Comparison of ENCODE assay signal across 9 cellular contexts in the genomic region with DNA sequence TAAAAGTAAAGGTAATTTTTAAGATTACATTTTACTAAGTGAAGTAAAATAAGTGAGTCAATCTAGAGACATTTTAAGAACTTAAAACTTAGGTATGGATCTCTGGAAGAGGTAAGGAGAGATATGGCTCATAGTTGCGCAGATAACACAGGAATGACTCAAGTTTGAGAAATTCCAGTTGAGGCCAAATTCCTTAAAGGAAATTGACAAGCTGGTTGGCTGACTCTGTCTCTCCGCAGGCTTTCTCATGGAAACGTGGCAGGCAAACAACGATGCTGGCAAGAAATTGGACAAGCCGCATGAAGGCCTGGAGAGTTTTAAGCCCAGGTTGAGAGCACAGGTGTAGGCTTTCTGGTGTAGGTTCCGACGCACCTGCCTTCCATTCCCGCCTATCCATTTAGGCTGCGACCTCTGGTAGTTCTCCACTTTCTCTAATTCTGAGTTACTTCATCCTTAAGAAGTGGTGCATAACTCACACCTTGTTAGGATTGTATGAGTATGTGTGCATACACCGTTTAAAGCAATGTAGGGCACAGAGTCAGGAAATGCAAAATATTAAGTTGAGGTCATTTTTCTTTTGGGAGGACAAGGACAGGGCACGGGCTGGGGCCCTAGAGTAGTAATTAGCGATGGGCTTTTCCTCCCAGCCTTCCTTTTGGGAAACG. TPM values are rescaled to one million over a fixed set of nuclear protein-coding genes. Genes with fewer than 3 reads are reported as not detected.
DNase-seq lines count a peak whose midpoint lies in the region; ATAC-seq and TF ChIP-seq lines count a peak whose summit lies in the region.
"Had no signal": no experiment of that assay in that cellular context is flagged by ENCODE, and none has a peak within 500 bp of the region (broad histone marks: within the 10 kb centered on the region; RNA-seq: fewer than 3 reads in every experiment).

No MANE protein-coding gene starts in this region.

- CTCF ChIA-PET in activated naive CD4-positive, alpha-beta T cell treated with anti-CD3 and anti-CD28 coated beads, Interleukin-2, amount 10 ng/mL, durations not matched to agents 7 days and 5 days (lab: Charles Lee), result interaction anchor here (3.5 kb wide), 1 partner anchor 8 kb away, joined by 11 read pairs; no protein-coding TSS in a partner anchor

- no peaks in the 10 kb centered on the region for H3K27me3 ChIP-seq in RWPE2 (ENCODE audit: insufficient read depth, poor library complexity, severe bottlenecking)

- no peaks in the 10 kb centered on the region for H3K9me3 Mint-ChIP-seq in osteocyte (ENCODE audit: unreplicated experiment)
- no peaks in the 10 kb centered on the region for H3K9me3 Mint-ChIP-seq in activated naive CD4-positive, alpha-beta T cell treated with anti-CD3 and anti-CD28 coated beads, Interleukin-2, amount 10 ng/mL, durations not matched to agents 7 days and 5 days

- H3K4me1 Mint-ChIP-seq in osteocyte (ENCODE audit: unreplicated experiment), result peaks cover 1% of the 10 kb centered on the region
- no peaks in the 10 kb centered on the region for H3K4me1 Mint-ChIP-seq in activated naive CD4-positive, alpha-beta T cell treated with anti-CD3 and anti-CD28 coated beads, Interleukin-2, amount 10 ng/mL, durations not matched to agents 7 days and 5 days

- TF ChIP-seq CTCF in RWPE2 (IDR thresholded peaks at IDR 0.05; ENCODE audit: poor library complexity, severe bottlenecking), result no peak
- no peak for TF ChIP-seq CTCF in fibroblast of pulmonary artery (IDR thresholded peaks at IDR 0.05; ENCODE audit: low read length, missing control alignments)
- no peak for TF ChIP-seq CTCF in osteocyte (IDR thresholded peaks at IDR 0.05)

- H3K27ac ChIP-seq in RWPE2 (ENCODE audit: poor library complexity, severe bottlenecking), result peak overlapping the region; percentile 79

- peak overlapping the region; percentile 64 for H3K4me3 Mint-ChIP-seq in osteocyte (ENCODE audit: unreplicated experiment)
- H3K4me3 Mint-ChIP-seq in activated naive CD4-positive, alpha-beta T cell treated with anti-CD3 and anti-CD28 coated beads, Interleukin-2, amount 10 ng/mL, durations not matched to agents 7 days and 5 days, result no peak overlapping the region

- H3K27ac Mint-ChIP-seq in osteocyte (ENCODE audit: unreplicated experiment), result no peak overlapping the region
- no peak overlapping the region for H3K27ac Mint-ChIP-seq in activated naive CD4-positive, alpha-beta T cell treated with anti-CD3 and anti-CD28 coated beads, Interleukin-2, amount 10 ng/mL, durations not matched to agents 7 days and 5 days

- no peaks in the 10 kb centered on the region for H3K9me3 ChIP-seq in RWPE2 (ENCODE audit: severe bottlenecking)

- ATAC-seq in GM18511 (IDR thresholded peaks at IDR 0.05; ENCODE audit: unreplicated experiment) (peak; percentile 6), RWPE2 (ENCODE audit: low read depth) (peak; percentile 96), HG02981 (IDR thresholded peaks at IDR 0.05; ENCODE audit: unreplicated experiment) (no peak), GM21515 (IDR thresholded peaks at IDR 0.05; ENCODE audit: unreplicated experiment) (no peak)

- H3K36me3 Mint-ChIP-seq in osteocyte (ENCODE audit: unreplicated experiment), result no peaks in the 10 kb centered on the region
- H3K36me3 Mint-ChIP-seq in activated naive CD4-positive, alpha-beta T cell treated with anti-CD3 and anti-CD28 coated beads, Interleukin-2, amount 10 ng/mL, durations not matched to agents 7 days and 5 days, result no peaks in the 10 kb centered on the region

- no peaks in the 10 kb centered on the region for H3K27me3 Mint-ChIP-seq in osteocyte (ENCODE audit: unreplicated experiment)
- peaks cover 30% of the 10 kb centered on the region for H3K27me3 Mint-ChIP-seq in activated naive CD4-positive, alpha-beta T cell treated with anti-CD3 and anti-CD28 coated beads, Interleukin-2, amount 10 ng/mL, durations not matched to agents 7 days and 5 days

- peaks cover 13% of the 10 kb centered on the region for H3K4me1 ChIP-seq in RWPE2 (ENCODE audit: insufficient read depth, poor library complexity, severe bottlenecking)

- DNase-seq in RWPE2 (ENCODE audit: low spot score) (no peak), fibroblast of pulmonary artery (ENCODE audit: low read depth) (peak; percentile 95), osteocyte (ENCODE audit: extremely low spot score, unreplicated experiment) (no peak)
- no peak for DNase-seq in activated naive CD4-positive, alpha-beta T cell treated with anti-CD3 and anti-CD28 coated beads, Interleukin-2, amount 10 ng/mL, durations not matched to agents 7 days and 5 days
- no peak for DNase-seq in activated CD4-positive, alpha-beta T cell treated with anti-CD3 and anti-CD28 coated beads, Interleukin-2, amount 50 U/mL, for 1 hour
- DNase-seq: cerebellar nuclear complex had no signal

- no peaks in the 10 kb centered on the region for H3K36me3 ChIP-seq in RWPE2 (ENCODE audit: low read depth)

- H3K4me3 ChIP-seq in RWPE2 (ENCODE audit: severe bottlenecking), result no peak overlapping the region
- peak overlapping the region; percentile 55 for H3K4me3 ChIP-seq in fibroblast of pulmonary artery (replicated peaks; ENCODE audit: low read depth, low read length)

RNA-seq across cellular contexts. Expression of a gene that starts 0.6 kb away (rescaled TPM):
- not detected in 2 replicates for total RNA-seq in osteocyte

RNA-seq across cellular contexts. Expression of a gene that starts 57.2 kb away (rescaled TPM):
- total RNA-seq in osteocyte, result not detected in 2 replicates

Comparison
In these comparisons a context has a peak if more than half of its experiments do, and no peak if none do; other contexts are left out.
1. ATAC-seq: peak in GM18511 (single experiment) and RWPE2 (single experiment); none in HG02981 (single experiment) and GM21515 (single experiment).